8 cellular contexts compared by ENCODE assay signal in genomic region chr6:32439708-32440214, GRCh38. TPM values are rescaled to one million over a fixed set of nuclear protein-coding genes. Genes with fewer than 3 reads are reported as not detected.
DNase-seq lines count a peak whose midpoint lies in the region; ATAC-seq, FAIRE-seq and TF ChIP-seq lines count a peak whose summit lies in the region.

Gene HLA-DRA (plus strand): TSS chr6:32439887. CDS start chr6:32439951, 64 bp downstream.

- ATAC-seq in GM19397 (IDR thresholded peaks at IDR 0.05; ENCODE audit: unreplicated experiment) (peak; percentile 75), HG03460 (IDR thresholded peaks at IDR 0.05; ENCODE audit: unreplicated experiment) (peak; percentile 65)

- TF ChIP-seq POLR2A in thyroid gland (IDR thresholded peaks at IDR 0.05), result no peak

- intact Hi-C loops in thyroid gland (cut with DNase I), result no loop called here

- H3K4me3 ChIP-seq in thyroid gland (replicated peaks in 1 of 3), result peak within 1 kb of the TSS in 2 of 3 donors; percentile 14

- DNase-seq in SKM-1 (lab: John Stamatoyannopoulos, UW; ENCODE audit: unreplicated experiment) (peak; percentile 57), left kidney (ENCODE audit: low read depth, low spot score) (peak; percentile 75), thyroid gland (peak in 1 of 2 donors; percentile 4), HK-2 (ENCODE audit: unreplicated experiment) (no peak)

- TF ChIP-seq CTCF in thyroid gland (IDR thresholded peaks at IDR 0.05), result no peak

- no peaks in the 10 kb centered on the region for H3K27me3 ChIP-seq in thyroid gland

- H3K4me1 ChIP-seq in thyroid gland, result no peaks in the 10 kb centered on the region

- 35 to 42% methylated on average over 8 of the region's 8 CpGs for WGBS in thyroid gland, 2 donors

- H3K27ac ChIP-seq in thyroid gland, result no peak within 1 kb of the TSS

- FAIRE-seq in G401.6 (lab: Jason Lieb, UNC) (peak; percentile 33), colon (lab: Jason Lieb, UNC) (peak; percentile 5)

- no peaks in the 10 kb centered on the region for H3K36me3 ChIP-seq in thyroid gland

- H3K9me3 ChIP-seq in thyroid gland, result no peaks in the 10 kb centered on the region

RNA-seq across cellular contexts. Expression of gene HLA-DRA, which starts in this region (rescaled TPM):
- total RNA-seq in thyroid gland, result 100 to 1,000 TPM in 2 of 4 donors, 10 to 100 TPM in 2; 53.0 to 162 (median 106) TPM
